12 cellular contexts compared by ENCODE assay signal in genomic region chr1:45640293-45640692, GRCh38.
"Had no signal": no experiment of that assay in that cellular context is flagged by ENCODE, and none has a peak within 500 bp of the region (broad histone marks: within the 10 kb centered on the region; RNA-seq: fewer than 3 reads in every experiment).

No MANE protein-coding gene starts in this region.

- H3K9me3 ChIP-seq: lower lobe of right lung, upper lobe of left lung had no signal

- H3K9me3 Mint-ChIP-seq: activated T-cell treated with anti-CD3 and anti-CD28 coated beads, Interleukin-2, amount 50 U/mL, for 24 hours; natural killer cell; stimulated activated naive B cell treated with anti-CD40 and anti-IgM and Interleukin-4, amounts not matched to agents 10 μg/mL and 1 μg/mL and 100 μg/mL, for 72 hours; T-cell had no signal

- H3K27me3 Mint-ChIP-seq: activated T-cell treated with anti-CD3 and anti-CD28 coated beads, Interleukin-2, amount 50 U/mL, for 24 hours; stimulated activated naive B cell treated with anti-CD40 and anti-IgM and Interleukin-4, amounts not matched to agents 10 μg/mL and 1 μg/mL and 100 μg/mL, for 72 hours; T-cell had no signal

- H3K4me3 Mint-ChIP-seq: activated T-cell treated with anti-CD3 and anti-CD28 coated beads, Interleukin-2, amount 50 U/mL, for 24 hours; natural killer cell; stimulated activated naive B cell treated with anti-CD40 and anti-IgM and Interleukin-4, amounts not matched to agents 10 μg/mL and 1 μg/mL and 100 μg/mL, for 72 hours; T-cell had no signal

- DNase-seq: activated CD4-positive, alpha-beta T cell treated with anti-CD3 and anti-CD28 coated beads for 48 hours; activated gamma-delta T cell treated with Interleukin-2 at 50 U/mL for 16 hours; activated T-cell treated with anti-CD3 and anti-CD28 coated beads, Interleukin-2, amount 50 U/mL, for 24 hours; hypothalamus; lower lobe of right lung; natural killer cell; posterior cingulate gyrus; stimulated activated CD4-positive, alpha-beta T cell treated with anti-CD3 and anti-CD28 coated beads, Interleukin-1b, Interleukin-23, amount 100 ng/mL, for 48 hours; stimulated activated naive B cell treated with anti-CD40 and anti-IgM and Interleukin-4, amounts not matched to agents 10 μg/mL and 1 μg/mL and 100 μg/mL, for 72 hours; T-cell; upper lobe of left lung; WERI-Rb-1 had no signal

- H3K27ac Mint-ChIP-seq: activated T-cell treated with anti-CD3 and anti-CD28 coated beads, Interleukin-2, amount 50 U/mL, for 24 hours; stimulated activated naive B cell treated with anti-CD40 and anti-IgM and Interleukin-4, amounts not matched to agents 10 μg/mL and 1 μg/mL and 100 μg/mL, for 72 hours had no signal

- H3K4me3 ChIP-seq: lower lobe of right lung, upper lobe of left lung had no signal

- ATAC-seq: lower lobe of right lung; natural killer cell; stimulated activated naive B cell treated with anti-CD40 and anti-IgM and Interleukin-4, amounts not matched to agents 10 μg/mL and 1 μg/mL and 100 μg/mL, for 72 hours; T-cell had no signal

- H3K27me3 ChIP-seq: upper lobe of left lung had no signal

- H3K27ac ChIP-seq: lower lobe of right lung, upper lobe of left lung, WERI-Rb-1 had no signal
